ENCODE assay signal across 16 cellular contexts in genomic region chr5:78243091-78243490, GRCh38.
"Had no signal": no experiment of that assay in that cellular context is flagged by ENCODE, and none has a peak within 500 bp of the region (broad histone marks: within the 10 kb centered on the region; RNA-seq: fewer than 3 reads in every experiment).

No MANE protein-coding gene starts in this region.

- H3K9me3 Mint-ChIP-seq: naive thymus-derived CD4-positive, alpha-beta T cell had no signal

- H3K4me1 ChIP-seq: gastrocnemius medialis had no signal

- H3K4me3 ChIP-seq: coronary artery, gastrocnemius medialis, sigmoid colon, skin epidermis, stomach had no signal

- H3K4me1 Mint-ChIP-seq: nephron progenitor cell had no signal

- H3K9me3 ChIP-seq: gastrocnemius medialis, neutrophil, sigmoid colon, stomach had no signal

- H3K27me3 Mint-ChIP-seq: naive thymus-derived CD4-positive, alpha-beta T cell had no signal

- ATAC-seq: esophagus mucosa; gastrocnemius medialis; naive thymus-derived CD4-positive, alpha-beta T cell had no signal

- H3K36me3 ChIP-seq: gastrocnemius medialis, sigmoid colon had no signal

- DNase-seq: effector CD4-positive, alpha-beta T cell; gastrocnemius medialis; islet precursor cell; naive thymus-derived CD4-positive, alpha-beta T cell; nephron progenitor cell; posterior cingulate gyrus; sigmoid colon; stimulated activated CD4-positive, alpha-beta T cell treated with anti-CD3 and anti-CD28 coated beads, Interleukin-12 subunit alpha, Interleukin-12 subunit beta, amount 100 ng/mL, for 4 hours; stimulated activated naive CD4-positive, alpha-beta T cell; stomach; substantia nigra; trophoblast cell had no signal

- H3K4me3 Mint-ChIP-seq: naive thymus-derived CD4-positive, alpha-beta T cell; nephron progenitor cell had no signal

- H3K27me3 ChIP-seq: gastrocnemius medialis, neutrophil, sigmoid colon, stomach had no signal

- H3K27ac ChIP-seq: coronary artery, gastrocnemius medialis, neutrophil, sigmoid colon, skin epidermis, stomach had no signal

- H3K27ac Mint-ChIP-seq: nephron progenitor cell had no signal
